In the genomic region with DNA sequence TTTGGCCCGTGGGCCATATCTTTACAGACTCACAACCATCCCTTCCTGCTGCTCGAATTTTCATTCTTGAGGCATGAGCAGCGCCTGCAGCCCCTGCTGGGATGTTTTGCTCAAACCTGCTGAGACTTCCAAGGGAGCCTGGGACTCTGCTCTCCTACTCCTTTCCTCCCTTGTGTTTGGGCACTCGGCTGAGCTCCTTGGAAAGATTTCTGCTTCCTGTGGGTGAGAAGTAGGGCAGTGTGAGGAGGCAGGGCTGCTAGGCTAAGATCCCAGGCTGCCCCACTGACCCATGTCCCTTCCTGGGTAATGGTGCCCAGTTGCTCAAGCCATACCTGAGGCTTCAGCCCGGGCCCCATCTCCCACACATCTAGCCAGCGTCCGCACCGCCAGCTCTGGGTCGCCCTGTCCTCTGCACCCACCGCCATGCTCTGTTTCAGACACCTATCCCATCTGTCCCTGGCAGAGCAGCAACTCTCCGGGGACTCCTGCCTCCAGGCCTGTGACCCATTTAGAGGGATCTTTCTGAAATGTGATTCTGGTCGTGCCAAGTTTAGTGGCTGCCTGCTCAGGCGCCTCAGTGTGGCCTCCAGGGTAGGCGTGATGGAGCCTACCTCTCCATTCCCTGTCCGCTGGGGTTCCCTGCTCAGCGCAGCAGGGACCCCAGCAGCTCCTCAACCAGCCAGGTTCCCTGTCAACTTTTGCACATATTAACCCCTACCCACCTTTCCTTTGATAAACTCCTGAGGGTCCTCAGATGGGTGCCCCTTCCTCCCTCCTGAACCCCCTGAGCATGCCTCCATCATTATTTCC, we compare ENCODE assay signal across 13 cellular contexts.
DNase-seq lines count a peak whose midpoint lies in the region; ATAC-seq and TF ChIP-seq lines count a peak whose summit lies in the region.
"Had no signal": no experiment of that assay in that cellular context is flagged by ENCODE, and none has a peak within 500 bp of the region (broad histone marks: within the 10 kb centered on the region; RNA-seq: fewer than 3 reads in every experiment).

No MANE protein-coding gene starts in this region.

- H3K36me3 ChIP-seq in BLaER1 treated with 17β-estradiol and CSF1 and Interleukin-3, amounts not matched to agents 10 nM and 100 nM, result peaks cover 0 to 15% (median 0%) of the 10 kb centered on the region in 11 experiments; a peak in 2 of 22 replicates
- H3K36me3 ChIP-seq in KOPT-K1 (ENCODE audit: insufficient read depth, low read length), result peaks cover 71% of the 10 kb centered on the region
- H3K36me3 ChIP-seq: right lobe of liver had no signal

- TF ChIP-seq CTCF in choroid plexus epithelial cell (conservative IDR thresholded peaks at IDR 0.05; ENCODE audit: low read depth, low read length) (peak; percentile 30), nephron progenitor cell (IDR thresholded peaks at IDR 0.05) (no peak)

- H3K4me1 Mint-ChIP-seq in nephron progenitor cell, result peaks cover 100% of the 10 kb centered on the region

- peaks cover 0 to 18% (median 0%) of the 10 kb centered on the region in 11 experiments; a peak in 5 of 22 replicates for H4K20me1 ChIP-seq in BLaER1 treated with 17β-estradiol and CSF1 and Interleukin-3, amounts not matched to agents 10 nM and 100 nM

- peak overlapping the region; percentile 87 to 97 (median 94) for H3K4me2 ChIP-seq in BLaER1 treated with 17β-estradiol and CSF1 and Interleukin-3, amounts not matched to agents 10 nM and 100 nM
- H3K4me2 ChIP-seq: KMS-11 had no signal

- no peak for ATAC-seq in HG02981 (IDR thresholded peaks at IDR 0.05; ENCODE audit: unreplicated experiment)
- ATAC-seq in GM21447 (IDR thresholded peaks at IDR 0.05; ENCODE audit: unreplicated experiment), result no peak
- ATAC-seq in GM18498 (IDR thresholded peaks at IDR 0.05; ENCODE audit: unreplicated experiment), result no peak

- no peak overlapping the region for H3K4me3 Mint-ChIP-seq in nephron progenitor cell
- H3K4me3 Mint-ChIP-seq: dendritic cell treated with granulocyte-macrophage colony-stimulating factor and Interleukin-4, amounts not matched to agents 40 ng/mL and 50 ng/mL, for 4 days had no signal

- no peaks in the 10 kb centered on the region for H3K9me3 ChIP-seq in BLaER1 treated with 17β-estradiol and CSF1 and Interleukin-3, amounts not matched to agents 10 nM and 100 nM (replicated peaks in 1 of 11)
- no peaks in the 10 kb centered on the region for H3K9me3 ChIP-seq in KOPT-K1 (ENCODE audit: insufficient read depth, low read length, poor library complexity, severe bottlenecking)
- H3K9me3 ChIP-seq: right lobe of liver, stomach had no signal

- peaks cover 12% of the 10 kb centered on the region for H3K36me3 Mint-ChIP-seq in nephron progenitor cell (ENCODE audit: low read depth)

- H3K4me1 ChIP-seq in BLaER1 treated with 17β-estradiol and CSF1 and Interleukin-3, amounts not matched to agents 10 nM and 100 nM, result peaks cover 93 to 100% (median 100%) of the 10 kb centered on the region in 10 experiments
- H3K4me1 ChIP-seq: right lobe of liver had no signal

- peaks cover 0 to 14% (median 0%) of the 10 kb centered on the region in 11 experiments; a peak in 1 of 22 replicates for H3K27me3 ChIP-seq in BLaER1 treated with 17β-estradiol and CSF1 and Interleukin-3, amounts not matched to agents 10 nM and 100 nM
- H3K27me3 ChIP-seq: right lobe of liver, stomach had no signal

- H3K9ac ChIP-seq in BLaER1 treated with 17β-estradiol and CSF1 and Interleukin-3, amounts not matched to agents 10 nM and 100 nM, result peak overlapping the region in 8 of 11 experiments; percentile 53 to 85 (median 72); a peak in 16 of 22 replicates
- H3K9ac ChIP-seq: KMS-11 had no signal

- peak overlapping the region in 4 of 10 experiments; percentile 1 to 65 (median 28); a peak in 7 of 20 replicates for H3K4me3 ChIP-seq in BLaER1 treated with 17β-estradiol and CSF1 and Interleukin-3, amounts not matched to agents 10 nM and 100 nM
- H3K4me3 ChIP-seq in choroid plexus epithelial cell (ENCODE audit: low read depth, low read length), result no peak overlapping the region
- H3K4me3 ChIP-seq: right lobe of liver, stomach had no signal

- peak overlapping the region in 9 of 11 experiments; percentile 53 to 94 (median 90); a peak in 19 of 22 replicates for H3K27ac ChIP-seq in BLaER1 treated with 17β-estradiol and CSF1 and Interleukin-3, amounts not matched to agents 10 nM and 100 nM
- peak overlapping the region; percentile 99 for H3K27ac ChIP-seq in KOPT-K1 (ENCODE audit: low read depth, low read length, poor library complexity, severe bottlenecking)
- H3K27ac ChIP-seq: KMS-11, right lobe of liver, stomach had no signal

- peaks cover 4% of the 10 kb centered on the region for H3K27me3 Mint-ChIP-seq in nephron progenitor cell (ENCODE audit: low read depth, poor library complexity)

- H3K27ac Mint-ChIP-seq in nephron progenitor cell, result peak overlapping the region; percentile 95
- H3K27ac Mint-ChIP-seq: dendritic cell treated with granulocyte-macrophage colony-stimulating factor and Interleukin-4, amounts not matched to agents 40 ng/mL and 50 ng/mL, for 4 days had no signal

- peak; percentile 57 for DNase-seq in choroid plexus epithelial cell (ENCODE audit: low read depth)
- no peak for DNase-seq in nephron progenitor cell
- no peak for DNase-seq in effector CD4-positive, alpha-beta T cell
- DNase-seq: activated CD4-positive, CD25-positive, alpha-beta regulatory T cell; right lobe of liver; stomach had no signal

- no peaks in the 10 kb centered on the region for H3K9me3 Mint-ChIP-seq in nephron progenitor cell
- H3K9me3 Mint-ChIP-seq: dendritic cell treated with granulocyte-macrophage colony-stimulating factor and Interleukin-4, amounts not matched to agents 40 ng/mL and 50 ng/mL, for 4 days had no signal
